Comparison of ENCODE assay signal across 1 cellular context in genomic region chr12:15862840-15863239, GRCh38.
A peak's percentile ranks its signal among the peaks of the same experiment; 100 is the strongest.
TF ChIP-seq lines count a peak whose summit lies in the region.

No MANE protein-coding gene starts in this region.

TF ChIP-seq in HepG2, 621 proteins besides CTCF, POLR2A, EP300 and RAD21 (continued from another document and continues in another):
- TF ChIP-seq, protein P1, sequence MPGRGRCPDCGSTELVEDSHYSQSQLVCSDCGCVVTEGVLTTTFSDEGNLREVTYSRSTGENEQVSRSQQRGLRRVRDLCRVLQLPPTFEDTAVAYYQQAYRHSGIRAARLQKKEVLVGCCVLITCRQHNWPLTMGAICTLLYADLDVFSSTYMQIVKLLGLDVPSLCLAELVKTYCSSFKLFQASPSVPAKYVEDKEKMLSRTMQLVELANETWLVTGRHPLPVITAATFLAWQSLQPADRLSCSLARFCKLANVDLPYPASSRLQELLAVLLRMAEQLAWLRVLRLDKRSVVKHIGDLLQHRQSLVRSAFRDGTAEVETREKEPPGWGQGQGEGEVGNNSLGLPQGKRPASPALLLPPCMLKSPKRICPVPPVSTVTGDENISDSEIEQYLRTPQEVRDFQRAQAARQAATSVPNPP (CRISPR knock-in tag; IDR thresholded peaks at IDR 0.05): no peak
- TF ChIP-seq ZNF264 (CRISPR knock-in tag; IDR thresholded peaks at IDR 0.05): peak; percentile 70; the same call in 1 of the 2 replicates
- TF ChIP-seq SMC3 (IDR thresholded peaks at IDR 0.05; ENCODE audit: low read length): peak; percentile 22; the same call in 1 of the 2 replicates
- no peak for TF ChIP-seq TCF7L2 (IDR thresholded peaks at IDR 0.05; ENCODE audit: low read depth, low read length)
- no peak for TF ChIP-seq NR3C1 (CRISPR knock-in tag; IDR thresholded peaks at IDR 0.05)
- TF ChIP-seq THRA (CRISPR knock-in tag; IDR thresholded peaks at IDR 0.05; ENCODE audit: borderline replicate concordance): peak; percentile 72; the same call in 1 of the 2 replicates
- no peak for TF ChIP-seq PLRG1 (conservative IDR thresholded peaks at IDR 0.05)
- no peak for TF ChIP-seq THAP8 (CRISPR knock-in tag; IDR thresholded peaks at IDR 0.05; ENCODE audit: borderline replicate concordance)
- TF ChIP-seq, protein P2, sequence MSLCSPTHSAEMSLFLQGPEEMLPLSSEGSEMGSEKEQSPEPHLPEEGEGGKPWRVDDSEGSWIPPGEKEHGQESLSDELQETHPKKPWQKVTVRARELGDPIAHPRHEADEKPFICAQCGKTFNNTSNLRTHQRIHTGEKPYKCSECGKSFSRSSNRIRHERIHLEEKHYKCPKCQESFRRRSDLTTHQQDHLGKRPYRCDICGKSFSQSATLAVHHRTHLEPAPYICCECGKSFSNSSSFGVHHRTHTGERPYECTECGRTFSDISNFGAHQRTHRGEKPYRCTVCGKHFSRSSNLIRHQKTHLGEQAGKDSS (CRISPR knock-in tag; IDR thresholded peaks at IDR 0.05; ENCODE audit: borderline replicate concordance, low read depth): no peak
- TF ChIP-seq ZNF597 (CRISPR knock-in tag; IDR thresholded peaks at IDR 0.05): no peak
- no peak for TF ChIP-seq HES4 (CRISPR knock-in tag; IDR thresholded peaks at IDR 0.05; ENCODE audit: borderline replicate concordance)
- TF ChIP-seq ZNF234 (CRISPR knock-in tag; conservative IDR thresholded peaks at IDR 0.05): no peak
- no peak for TF ChIP-seq ATF7-NPFF (CRISPR knock-in tag; IDR thresholded peaks at IDR 0.05; ENCODE audit: low read depth)
- TF ChIP-seq, protein P3, sequence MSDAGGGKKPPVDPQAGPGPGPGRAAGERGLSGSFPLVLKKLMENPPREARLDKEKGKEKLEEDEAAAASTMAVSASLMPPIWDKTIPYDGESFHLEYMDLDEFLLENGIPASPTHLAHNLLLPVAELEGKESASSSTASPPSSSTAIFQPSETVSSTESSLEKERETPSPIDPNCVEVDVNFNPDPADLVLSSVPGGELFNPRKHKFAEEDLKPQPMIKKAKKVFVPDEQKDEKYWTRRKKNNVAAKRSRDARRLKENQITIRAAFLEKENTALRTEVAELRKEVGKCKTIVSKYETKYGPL (CRISPR knock-in tag; IDR thresholded peaks at IDR 0.05): peak; percentile 65; the same call in 1 of the 2 replicates
- TF ChIP-seq CEBPZ (IDR thresholded peaks at IDR 0.05; ENCODE audit: low read length): no peak
- TF ChIP-seq ZNF546 (CRISPR knock-in tag; conservative IDR thresholded peaks at IDR 0.05): no peak
- no peak for TF ChIP-seq UBTF (CRISPR knock-in tag; IDR thresholded peaks at IDR 0.05)
- TF ChIP-seq, protein P4, sequence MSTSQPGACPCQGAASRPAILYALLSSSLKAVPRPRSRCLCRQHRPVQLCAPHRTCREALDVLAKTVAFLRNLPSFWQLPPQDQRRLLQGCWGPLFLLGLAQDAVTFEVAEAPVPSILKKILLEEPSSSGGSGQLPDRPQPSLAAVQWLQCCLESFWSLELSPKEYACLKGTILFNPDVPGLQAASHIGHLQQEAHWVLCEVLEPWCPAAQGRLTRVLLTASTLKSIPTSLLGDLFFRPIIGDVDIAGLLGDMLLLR (CRISPR knock-in tag; IDR thresholded peaks at IDR 0.05): no peak
- no peak for TF ChIP-seq ZNF350 (CRISPR knock-in tag; IDR thresholded peaks at IDR 0.05; ENCODE audit: borderline replicate concordance, low read depth)
- TF ChIP-seq, protein P5, sequence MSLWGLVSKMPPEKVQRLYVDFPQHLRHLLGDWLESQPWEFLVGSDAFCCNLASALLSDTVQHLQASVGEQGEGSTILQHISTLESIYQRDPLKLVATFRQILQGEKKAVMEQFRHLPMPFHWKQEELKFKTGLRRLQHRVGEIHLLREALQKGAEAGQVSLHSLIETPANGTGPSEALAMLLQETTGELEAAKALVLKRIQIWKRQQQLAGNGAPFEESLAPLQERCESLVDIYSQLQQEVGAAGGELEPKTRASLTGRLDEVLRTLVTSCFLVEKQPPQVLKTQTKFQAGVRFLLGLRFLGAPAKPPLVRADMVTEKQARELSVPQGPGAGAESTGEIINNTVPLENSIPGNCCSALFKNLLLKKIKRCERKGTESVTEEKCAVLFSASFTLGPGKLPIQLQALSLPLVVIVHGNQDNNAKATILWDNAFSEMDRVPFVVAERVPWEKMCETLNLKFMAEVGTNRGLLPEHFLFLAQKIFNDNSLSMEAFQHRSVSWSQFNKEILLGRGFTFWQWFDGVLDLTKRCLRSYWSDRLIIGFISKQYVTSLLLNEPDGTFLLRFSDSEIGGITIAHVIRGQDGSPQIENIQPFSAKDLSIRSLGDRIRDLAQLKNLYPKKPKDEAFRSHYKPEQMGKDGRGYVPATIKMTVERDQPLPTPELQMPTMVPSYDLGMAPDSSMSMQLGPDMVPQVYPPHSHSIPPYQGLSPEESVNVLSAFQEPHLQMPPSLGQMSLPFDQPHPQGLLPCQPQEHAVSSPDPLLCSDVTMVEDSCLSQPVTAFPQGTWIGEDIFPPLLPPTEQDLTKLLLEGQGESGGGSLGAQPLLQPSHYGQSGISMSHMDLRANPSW (CRISPR knock-in tag; IDR thresholded peaks at IDR 0.05; ENCODE audit: borderline replicate concordance): no peak
- TF ChIP-seq AKAP8 (CRISPR knock-in tag; IDR thresholded peaks at IDR 0.05): no peak
- TF ChIP-seq, protein P6, sequence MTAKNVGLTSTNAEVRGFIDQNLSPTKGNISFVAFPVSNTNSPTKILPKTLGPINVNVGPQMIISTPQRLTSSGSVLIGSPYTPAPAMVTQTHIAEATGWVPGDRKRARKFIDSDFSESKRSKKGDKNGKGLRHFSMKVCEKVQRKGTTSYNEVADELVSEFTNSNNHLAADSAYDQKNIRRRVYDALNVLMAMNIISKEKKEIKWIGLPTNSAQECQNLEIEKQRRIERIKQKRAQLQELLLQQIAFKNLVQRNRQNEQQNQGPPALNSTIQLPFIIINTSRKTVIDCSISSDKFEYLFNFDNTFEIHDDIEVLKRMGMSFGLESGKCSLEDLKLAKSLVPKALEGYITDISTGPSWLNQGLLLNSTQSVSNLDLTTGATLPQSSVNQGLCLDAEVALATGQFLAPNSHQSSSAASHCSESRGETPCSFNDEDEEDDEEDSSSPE (CRISPR knock-in tag; IDR thresholded peaks at IDR 0.05): no peak
- no peak for TF ChIP-seq ARNTL (CRISPR knock-in tag; IDR thresholded peaks at IDR 0.05)
- TF ChIP-seq ZNF17 (CRISPR knock-in tag; IDR thresholded peaks at IDR 0.05): no peak
- no peak for TF ChIP-seq SSRP1 (CRISPR knock-in tag; IDR thresholded peaks at IDR 0.05)
- no peak for TF ChIP-seq KLF9 (CRISPR knock-in tag; IDR thresholded peaks at IDR 0.05; ENCODE audit: low read depth)
- TF ChIP-seq ZNF512 (CRISPR knock-in tag; IDR thresholded peaks at IDR 0.05): no peak
- no peak for TF ChIP-seq ARNT2 (CRISPR knock-in tag; IDR thresholded peaks at IDR 0.05; ENCODE audit: low read depth)
- peak; percentile 55; the same call in 1 of the 2 replicates for TF ChIP-seq POGZ (CRISPR knock-in tag; IDR thresholded peaks at IDR 0.05)
- no peak for TF ChIP-seq ZNF34 (CRISPR knock-in tag; IDR thresholded peaks at IDR 0.05; ENCODE audit: borderline replicate concordance)
- no peak for TF ChIP-seq ZSCAN22 (CRISPR knock-in tag; IDR thresholded peaks at IDR 0.05)
